In genomic region chr6:35368038-35368887, GRCh38 we compare ENCODE assay signal across 10 cellular contexts. TPM values are rescaled to one million over a fixed set of nuclear protein-coding genes. Genes with fewer than 3 reads are reported as not detected.
DNase-seq lines count a peak whose midpoint lies in the region; ATAC-seq and TF ChIP-seq lines count a peak whose summit lies in the region.
"Had no signal": no experiment of that assay in that cellular context is flagged by ENCODE, and none has a peak within 500 bp of the region (broad histone marks: within the 10 kb centered on the region; RNA-seq: fewer than 3 reads in every experiment).

No MANE protein-coding gene starts in this region.

- intact Hi-C loops in HCT116 (cut with micrococcal nuclease) = no loop called here

- peaks cover 22% of the 10 kb centered on the region for H3K79me1 ChIP-seq in mesenchymal stem cell (replicated peaks; ENCODE audit: low read length, poor library complexity, severe bottlenecking)

- H2BK15ac ChIP-seq in mesenchymal stem cell (ENCODE audit: low read depth, poor library complexity, severe bottlenecking) = peak overlapping the region; percentile 60

- peak overlapping the region; percentile 36 to 49 for H3K4ac ChIP-seq in mesenchymal stem cell (ENCODE audit: low read depth in 1 of 2, low read length in 2 of 2)

- H4K20me1 ChIP-seq in HCT116 (ENCODE audit: insufficient read depth) = no peaks in the 10 kb centered on the region

- H3K9me2 ChIP-seq in HCT116 (ENCODE audit: insufficient read depth) = no peaks in the 10 kb centered on the region

- peaks cover 21% of the 10 kb centered on the region for H3K36me3 Mint-ChIP-seq in CD4-positive, CD25-positive, alpha-beta regulatory T cell
- peaks cover 10% of the 10 kb centered on the region for H3K36me3 Mint-ChIP-seq in activated T-cell treated with anti-CD3 and anti-CD28 coated beads, Interleukin-2, amount 50 U/mL, for 4 hours (ENCODE audit: insufficient read depth)
- H3K36me3 Mint-ChIP-seq: brain had no signal

- H3K4me1 Mint-ChIP-seq in CD4-positive, CD25-positive, alpha-beta regulatory T cell = peaks cover 14 to 60% (median 51%) of the 10 kb centered on the region in 4 donors
- H3K4me1 Mint-ChIP-seq in activated T-cell treated with anti-CD3 and anti-CD28 coated beads, Interleukin-2, amount 50 U/mL, for 4 hours (ENCODE audit: low read depth) = peaks cover 56% of the 10 kb centered on the region

- peak overlapping the region; percentile 64 to 85 (median 73) for H3K27ac Mint-ChIP-seq in CD4-positive, CD25-positive, alpha-beta regulatory T cell
- H3K27ac Mint-ChIP-seq: brain had no signal

- H3K27ac ChIP-seq in CD4-positive, CD25-positive, alpha-beta regulatory T cell (ENCODE audit: insufficient read depth, low read length, poor library complexity, severe bottlenecking) = peak overlapping the region; percentile 42
- H3K27ac ChIP-seq in HCT116 (ENCODE audit: low read depth, low read length) (peak overlapping the region; percentile 68), mesenchymal stem cell (ENCODE audit: low read length, poor library complexity, severe bottlenecking) (no peak overlapping the region)

- peak overlapping the region; percentile 15 to 70 for H2BK12ac ChIP-seq in mesenchymal stem cell (ENCODE audit: low read length in 2 of 2)

- ATAC-seq in CD4-positive, CD25-positive, alpha-beta regulatory T cell (ENCODE audit: low read depth in 2 of 2) = no peak
- ATAC-seq in HCT116 = peak; percentile 82
- ATAC-seq in activated T-cell treated with anti-CD3 and anti-CD28 coated beads, Interleukin-2, amount 50 U/mL, for 4 hours = peak; percentile 55 to 64
- no peak for ATAC-seq in HG03565 (IDR thresholded peaks at IDR 0.05; ENCODE audit: unreplicated experiment)

- no peak for TF ChIP-seq CTCF in HCT116 (IDR thresholded peaks at IDR 0.05 in 2 of 3, conservative IDR thresholded peaks at IDR 0.05 in 1 of 3; ENCODE audit: borderline replicate concordance in 1 of 3, insufficient read depth in 1 of 3, low read depth in 2 of 3, low read length in 2 of 3)

- no peaks in the 10 kb centered on the region for H3K27me3 Mint-ChIP-seq in CD4-positive, CD25-positive, alpha-beta regulatory T cell
- no peaks in the 10 kb centered on the region for H3K27me3 Mint-ChIP-seq in activated T-cell treated with anti-CD3 and anti-CD28 coated beads, Interleukin-2, amount 50 U/mL, for 4 hours (ENCODE audit: low read depth)
- H3K27me3 Mint-ChIP-seq: brain had no signal

- peak overlapping the region in 3 of 4 donors; percentile 13 to 49 (median 43) for H3K4me3 Mint-ChIP-seq in CD4-positive, CD25-positive, alpha-beta regulatory T cell
- no peak overlapping the region for H3K4me3 Mint-ChIP-seq in activated T-cell treated with anti-CD3 and anti-CD28 coated beads, Interleukin-2, amount 50 U/mL, for 4 hours
- H3K4me3 Mint-ChIP-seq: brain had no signal

- H3K18ac ChIP-seq in mesenchymal stem cell (ENCODE audit: low read depth in 1 of 2, low read length in 2 of 2) = peak overlapping the region in 1 of 2 experiments; percentile 19

- peaks cover 69% of the 10 kb centered on the region for H3K79me2 ChIP-seq in HCT116 (ENCODE audit: insufficient read depth, low read length)

- peak; percentile 33; the same call in 1 of the 2 replicates for TF ChIP-seq RAD21 in HCT116 (IDR thresholded peaks at IDR 0.05; ENCODE audit: low read depth)

- peaks cover 39% of the 10 kb centered on the region for H3K4me1 ChIP-seq in CD4-positive, CD25-positive, alpha-beta regulatory T cell (ENCODE audit: control insufficient read depth, insufficient read depth, low read length, poor library complexity, severe bottlenecking)
- peaks cover 63 to 84% of the 10 kb centered on the region in 2 experiments for H3K4me1 ChIP-seq in HCT116 (ENCODE audit: control insufficient read depth in 1 of 2, insufficient read depth in 2 of 2, low read length in 2 of 2)
- H3K4me1 ChIP-seq in mesenchymal stem cell (ENCODE audit: control insufficient read depth, insufficient read depth, low read depth, low read length) = peaks cover 14% of the 10 kb centered on the region

- H3K9ac ChIP-seq in HCT116 (ENCODE audit: low read length) (peak overlapping the region; percentile 60), mesenchymal stem cell (ENCODE audit: low read length) (peak overlapping the region; percentile 14)

- H3K27me3 ChIP-seq in CD4-positive, CD25-positive, alpha-beta regulatory T cell (ENCODE audit: control insufficient read depth, insufficient read depth, low read length) = no peaks in the 10 kb centered on the region
- H3K27me3 ChIP-seq in HCT116 (ENCODE audit: insufficient read depth, low read length) = no peaks in the 10 kb centered on the region
- no peaks in the 10 kb centered on the region for H3K27me3 ChIP-seq in mesenchymal stem cell (ENCODE audit: control insufficient read depth in 1 of 2, insufficient read depth in 1 of 2, low read length in 2 of 2)
- H3K27me3 ChIP-seq: transverse colon had no signal

- peak overlapping the region; percentile 45 for H2BK120ac ChIP-seq in mesenchymal stem cell (ENCODE audit: low read depth, low read length)

- peak overlapping the region; percentile 55 for H3K4me3 ChIP-seq in CD4-positive, CD25-positive, alpha-beta regulatory T cell (ENCODE audit: low read depth, low read length)
- H3K4me3 ChIP-seq in HCT116 (replicated peaks in 1 of 2; ENCODE audit: low read depth in 1 of 2, low read length in 2 of 2) (peak overlapping the region in 1 of 2 experiments; percentile 28; a peak in 1 of 4 replicates), mesenchymal stem cell (ENCODE audit: insufficient read depth in 1 of 2, low read depth in 1 of 2, low read length in 2 of 2) (peak overlapping the region in 1 of 2 experiments; percentile 17)
- H3K4me3 ChIP-seq: transverse colon had no signal

- H3K4me2 ChIP-seq in HCT116 (ENCODE audit: low read length) = peak overlapping the region; percentile 76
- H3K4me2 ChIP-seq in mesenchymal stem cell (ENCODE audit: low read length, poor library complexity, severe bottlenecking) = no peak overlapping the region

- WGBS in mesenchymal stem cell = 85% methylated on average over 2 of the region's 2 CpGs

- DNase-seq in CD4-positive, CD25-positive, alpha-beta regulatory T cell = peak in 1 of 3 donors; percentile 64
- peak; percentile 93 for DNase-seq in HCT116 (ENCODE audit: low read depth, low spot score)
- DNase-seq in activated T-cell treated with anti-CD3 and anti-CD28 coated beads, Interleukin-2, amount 50 U/mL, for 4 hours = no peak
- DNase-seq in mesenchymal stem cell = peak; percentile 70
- DNase-seq in GF-D8 (lab: John Stamatoyannopoulos, UW) = no peak
- DNase-seq in NCI-H187 (lab: John Stamatoyannopoulos, UW) = no peak
- no peak for DNase-seq in NCI-H524 (lab: John Stamatoyannopoulos, UW)
- DNase-seq: transverse colon had no signal

- H4K91ac ChIP-seq in mesenchymal stem cell (ENCODE audit: low read length) = no peak overlapping the region

- H3K9me3 Mint-ChIP-seq in CD4-positive, CD25-positive, alpha-beta regulatory T cell = peaks cover 0 to 1% (median 0%) of the 10 kb centered on the region in 7 donors
- no peaks in the 10 kb centered on the region for H3K9me3 Mint-ChIP-seq in activated T-cell treated with anti-CD3 and anti-CD28 coated beads, Interleukin-2, amount 50 U/mL, for 4 hours

- TF ChIP-seq POLR2A in HCT116 (IDR thresholded peaks at IDR 0.05; ENCODE audit: borderline replicate concordance, extremely low read depth, insufficient read depth, insufficient read length) = no peak

- no peaks in the 10 kb centered on the region for H3K9me3 ChIP-seq in CD4-positive, CD25-positive, alpha-beta regulatory T cell (ENCODE audit: control insufficient read depth in 2 of 2, low read length in 2 of 2)
- H3K9me3 ChIP-seq in HCT116 (ENCODE audit: control insufficient read depth in 1 of 2, insufficient read depth in 1 of 2, low read depth in 1 of 2, low read length in 2 of 2) = no peaks in the 10 kb centered on the region
- no peaks in the 10 kb centered on the region for H3K9me3 ChIP-seq in mesenchymal stem cell (ENCODE audit: control insufficient read depth, low read length)
- H3K9me3 ChIP-seq: transverse colon had no signal

- no peak overlapping the region for H4K8ac ChIP-seq in mesenchymal stem cell (ENCODE audit: low read length)

- H2AFZ ChIP-seq in HCT116 (ENCODE audit: low read depth, low read length, poor library complexity, severe bottlenecking) (no peak overlapping the region), mesenchymal stem cell (ENCODE audit: low read depth, low read length) (no peak overlapping the region)

- POLR2A ChIA-PET in HCT116 (lab: Charles Lee) = interaction anchor here (0.6 to 1.5 kb wide), 2 partner anchors 23 to 27 kb away, joined by 3 to 4 read pairs; no protein-coding TSS in a partner anchor

- H3K36me3 ChIP-seq in CD4-positive, CD25-positive, alpha-beta regulatory T cell (ENCODE audit: control insufficient read depth, insufficient read depth, low read length) = no peaks in the 10 kb centered on the region
- H3K36me3 ChIP-seq in HCT116 (ENCODE audit: control insufficient read depth in 1 of 2, insufficient read depth in 2 of 2, low read length in 2 of 2) = no peaks in the 10 kb centered on the region; a peak in 1 of 4 replicates
- no peaks in the 10 kb centered on the region for H3K36me3 ChIP-seq in mesenchymal stem cell (ENCODE audit: control insufficient read depth in 1 of 2, insufficient read depth in 2 of 2, low read depth in 1 of 2, low read length in 2 of 2)
- H3K36me3 ChIP-seq: transverse colon had no signal

- H2BK5ac ChIP-seq in mesenchymal stem cell (ENCODE audit: low read depth, low read length, poor library complexity, severe bottlenecking) = no peak overlapping the region

- H2AK5ac ChIP-seq in mesenchymal stem cell (ENCODE audit: low read length, severe bottlenecking) = peak overlapping the region; percentile 38

- no TSS peak for BruUV-seq in HCT116 (replicated peaks; lab: Mats Ljungman, UMichigan)

- CTCF ChIA-PET in HCT116 (lab: Charles Lee) = interaction anchor here (1.0 to 1.2 kb wide), 2 partner anchors 27 to 81 kb away, joined by 5 read pairs; no protein-coding TSS in a partner anchor

- H3K14ac ChIP-seq in mesenchymal stem cell (ENCODE audit: low read length in 2 of 2) = no peak overlapping the region

- H3K23ac ChIP-seq in mesenchymal stem cell (ENCODE audit: low read length in 2 of 2) = no peak overlapping the region

- RAD21 ChIA-PET in HCT116 (lab: Charles Lee; ENCODE audit: low non-redundant PET in 1 of 2, low total read pairs in 2 of 2, uncharacterized antibody in 2 of 2, unreplicated experiment in 2 of 2) = interaction anchor here (1.0 to 1.3 kb wide), 3 partner anchors 9 to 81 kb away, joined by 3 to 6 read pairs (median 4); partner anchors contain the start of gene PPARD (in 1 of the 2)

TF ChIP-seq in HCT116, 20 proteins besides CTCF, POLR2A, EP300 and RAD21 (continues in another document):
- TF ChIP-seq ZNF274 (IDR thresholded peaks at IDR 0.05; ENCODE audit: low read depth, low read length) = no peak
- peak; percentile 90 for TF ChIP-seq CEBPB (IDR thresholded peaks at IDR 0.05; ENCODE audit: low read depth)
- peak; percentile 44; the same call in 1 of the 2 replicates for TF ChIP-seq POLR2AphosphoS5 (IDR thresholded peaks at IDR 0.05; ENCODE audit: low read depth, low read length)

RNA-seq across cellular contexts. Expression of gene PPARD, which starts 25.9 kb away (rescaled TPM):
- 37.3 TPM for total RNA-seq in CD4-positive, CD25-positive, alpha-beta regulatory T cell
- 1 to 10 TPM; 3.8 to 6.6 (median 5.1) TPM for polyA plus RNA-seq in CD4-positive, CD25-positive, alpha-beta regulatory T cell
- total RNA-seq in HCT116 (2021; ENCODE audit: unreplicated experiment) = 38.4 TPM
- 49.8 and 55.1 TPM in 2 replicates for polyA plus RNA-seq in HCT116 (2012)
- total RNA-seq in activated T-cell treated with anti-CD3 and anti-CD28 coated beads, Interleukin-2, amount 50 U/mL, for 4 hours = 10 to 100 TPM; 15.4 to 17.4 (median 16.9) TPM
- 25.3 TPM for polyA plus RNA-seq in mesenchymal stem cell (2013, experiment 1 of 2)
- 24.6 TPM for polyA plus RNA-seq in mesenchymal stem cell (2013, experiment 2 of 2)

Comparison
In these comparisons a context has a peak if more than half of its experiments do, and no peak if none do; other contexts are left out.
1. ATAC-seq: peak in HCT116 (single experiment) and activated T-cell treated with anti-CD3 and anti-CD28 coated beads, Interleukin-2, amount 50 U/mL, for 4 hours (2 of 2); none in CD4-positive, CD25-positive, alpha-beta regulatory T cell (0 of 2) and HG03565 (single experiment).
2. DNase-seq: peak in HCT116 (single experiment) and mesenchymal stem cell (single experiment); none in activated T-cell treated with anti-CD3 and anti-CD28 coated beads, Interleukin-2, amount 50 U/mL, for 4 hours (single experiment), GF-D8 (single experiment), NCI-H187 (0 of 2) and NCI-H524 (0 of 2).